ENCODE assay signal across 31 cellular contexts in genomic region chrX:64188901-64189300, GRCh38. TPM values are rescaled to one million over a fixed set of nuclear protein-coding genes. Genes with fewer than 3 reads are reported as not detected.
"Had no signal": no experiment of that assay in that cellular context is flagged by ENCODE, and none has a peak within 500 bp of the region (broad histone marks: within the 10 kb centered on the region; RNA-seq: fewer than 3 reads in every experiment).

No MANE protein-coding gene starts in this region.

- H3K9me3 Mint-ChIP-seq: immature natural killer cell; natural killer cell; stimulated activated memory B cell treated with anti-CD40 and anti-IgM and Interleukin-4, amounts not matched to agents 10 μg/mL and 1 μg/mL and 100 μg/mL, for 72 hours; stimulated activated naive CD8-positive, alpha-beta T cell treated with anti-CD3 and anti-CD28 coated beads, Interleukin-15, amount 100 ng/mL, for 72 hours; type B pancreatic cell had no signal

- H3K27ac ChIP-seq: left lung, neural progenitor cell, neutrophil, ovary, prostate gland, sigmoid colon, spleen, tibial nerve, uterus had no signal

- H3K9ac ChIP-seq: neural progenitor cell had no signal

- DNase-seq: hypothalamus; immature natural killer cell; kidney; left colon; left lung; mesendoderm; naive B cell; natural killer cell; nephron progenitor cell; occipital lobe; ovary; retina; right cardiac atrium; sigmoid colon; small intestine; spleen; stimulated activated CD4-positive, alpha-beta T cell treated with anti-CD3 and anti-CD28 coated beads, Interleukin-4, amount 100 ng/mL, for 24 hours; stimulated activated naive CD4-positive, alpha-beta T cell treated with Interleukin-2 at 50 U/mL for 16 hours; stimulated activated naive CD8-positive, alpha-beta T cell treated with anti-CD3 and anti-CD28 coated beads, Interleukin-15, amount 100 ng/mL, for 72 hours; substantia nigra; uterus had no signal

- FAIRE-seq: islet of Langerhans, kidney, small intestine had no signal

- H2AFZ ChIP-seq: neural progenitor cell had no signal

- ATAC-seq: left colon; left lung; natural killer cell; right cardiac atrium; stimulated activated memory B cell treated with anti-CD40 and anti-IgM and Interleukin-4, amounts not matched to agents 10 μg/mL and 1 μg/mL and 100 μg/mL, for 72 hours; stimulated activated naive CD8-positive, alpha-beta T cell treated with anti-CD3 and anti-CD28 coated beads, Interleukin-15, amount 100 ng/mL, for 72 hours had no signal

- H3K36me3 Mint-ChIP-seq: natural killer cell had no signal

- H3K4me2 ChIP-seq: neural progenitor cell had no signal

- H3K4me1 Mint-ChIP-seq: immature natural killer cell; mesothelial cell of epicardium; natural killer cell; nephron progenitor cell; neural progenitor cell; stimulated activated memory B cell treated with anti-CD40 and anti-IgM and Interleukin-4, amounts not matched to agents 10 μg/mL and 1 μg/mL and 100 μg/mL, for 72 hours; stimulated activated naive CD8-positive, alpha-beta T cell treated with anti-CD3 and anti-CD28 coated beads, Interleukin-15, amount 100 ng/mL, for 72 hours had no signal

- H3K9me3 ChIP-seq: left lung, neutrophil, ovary, prostate gland, sigmoid colon, spleen, tibial nerve, uterus had no signal

- H3K27ac Mint-ChIP-seq: immature natural killer cell; mesothelial cell of epicardium; naive B cell; natural killer cell; nephron progenitor cell; neural progenitor cell; stimulated activated memory B cell treated with anti-CD40 and anti-IgM and Interleukin-4, amounts not matched to agents 10 μg/mL and 1 μg/mL and 100 μg/mL, for 72 hours; type B pancreatic cell had no signal

- H3K27me3 ChIP-seq: left lung, neural progenitor cell, neutrophil, ovary, sigmoid colon, spleen, tibial nerve, uterus had no signal

- H3K36me3 ChIP-seq: neural progenitor cell, neutrophil, ovary, prostate gland, uterus had no signal

- H3K4me3 Mint-ChIP-seq: immature natural killer cell; mesothelial cell of epicardium; naive B cell; natural killer cell; nephron progenitor cell; neural progenitor cell; stimulated activated memory B cell treated with anti-CD40 and anti-IgM and Interleukin-4, amounts not matched to agents 10 μg/mL and 1 μg/mL and 100 μg/mL, for 72 hours; stimulated activated naive CD8-positive, alpha-beta T cell treated with anti-CD3 and anti-CD28 coated beads, Interleukin-15, amount 100 ng/mL, for 72 hours; type B pancreatic cell had no signal

- H3K4me3 ChIP-seq: left lung, lung, neural progenitor cell, ovary, prostate gland, sigmoid colon, spleen, tibial nerve, uterus had no signal

- H3K4me1 ChIP-seq: left lung, neural progenitor cell, prostate gland, sigmoid colon, spleen, tibial nerve, uterus had no signal

RNA-seq across cellular contexts. Expression of gene ASB12, which starts 41.5 kb away (rescaled TPM):
- total RNA-seq: kidney, liver, prostate gland had no signal
